Comparison of ENCODE assay signal across 20 cellular contexts in genomic region chr10:22673785-22674184, GRCh38. TPM values are rescaled to one million over a fixed set of nuclear protein-coding genes. Genes with fewer than 3 reads are reported as not detected.
DNase-seq lines count a peak whose midpoint lies in the region; ATAC-seq and TF ChIP-seq lines count a peak whose summit lies in the region.
"Had no signal": no experiment of that assay in that cellular context is flagged by ENCODE, and none has a peak within 500 bp of the region (broad histone marks: within the 10 kb centered on the region; RNA-seq: fewer than 3 reads in every experiment).

No MANE protein-coding gene starts in this region.

- no peak overlapping the region for H3K4me3 ChIP-seq in smooth muscle cell
- H3K4me3 ChIP-seq in hepatocyte = no peak overlapping the region
- H3K4me3 ChIP-seq: A549, pancreas, thoracic aorta had no signal

- TF ChIP-seq CTCF in smooth muscle cell (IDR thresholded peaks at IDR 0.05; ENCODE audit: borderline replicate concordance, insufficient read depth, poor library complexity, severe bottlenecking) = no peak
- no peak for TF ChIP-seq CTCF in hepatocyte (IDR thresholded peaks at IDR 0.05; ENCODE audit: poor library complexity)

- no peak overlapping the region for H3K9ac ChIP-seq in smooth muscle cell (ENCODE audit: low read depth)

- peaks cover 92% of the 10 kb centered on the region for H3K4me1 Mint-ChIP-seq in activated T-cell treated with anti-CD3 and anti-CD28 coated beads, Interleukin-2, amount 50 U/mL, for 24 hours (ENCODE audit: low read depth)
- peaks cover 92% of the 10 kb centered on the region for H3K4me1 Mint-ChIP-seq in activated T-cell treated with anti-CD3 and anti-CD28 coated beads, Interleukin-2, amount 50 U/mL, for 4 hours (ENCODE audit: low read depth)
- H3K4me1 Mint-ChIP-seq in T-helper 17 cell = peaks cover 72% of the 10 kb centered on the region
- H3K4me1 Mint-ChIP-seq in effector memory CD8-positive, alpha-beta T cell (ENCODE audit: low read depth in 2 of 2) = peaks cover 77 to 90% of the 10 kb centered on the region in 2 donors

- no peak overlapping the region for H3K4me3 Mint-ChIP-seq in activated T-cell treated with anti-CD3 and anti-CD28 coated beads, Interleukin-2, amount 50 U/mL, for 24 hours
- no peak overlapping the region for H3K4me3 Mint-ChIP-seq in activated T-cell treated with anti-CD3 and anti-CD28 coated beads, Interleukin-2, amount 50 U/mL, for 4 hours
- H3K4me3 Mint-ChIP-seq in T-helper 17 cell = peak overlapping the region; percentile 36
- H3K4me3 Mint-ChIP-seq in effector memory CD8-positive, alpha-beta T cell = peak overlapping the region; percentile 77 to 80

- H3K36me3 ChIP-seq in smooth muscle cell (ENCODE audit: low read depth) = no peaks in the 10 kb centered on the region
- no peaks in the 10 kb centered on the region for H3K36me3 ChIP-seq in hepatocyte (replicated peaks; ENCODE audit: insufficient read depth, low read depth)
- H3K36me3 ChIP-seq: pancreas, thoracic aorta had no signal

- no peak for ATAC-seq in activated T-cell treated with anti-CD3 and anti-CD28 coated beads, Interleukin-2, amount 50 U/mL, for 4 hours
- ATAC-seq in T-helper 17 cell = no peak
- ATAC-seq in effector memory CD8-positive, alpha-beta T cell (replicated peaks) = no peak
- ATAC-seq in HG03520 (IDR thresholded peaks at IDR 0.05; ENCODE audit: unreplicated experiment) = no peak
- ATAC-seq in GM19324 (IDR thresholded peaks at IDR 0.05; ENCODE audit: low FRiP score, unreplicated experiment) = no peak
- ATAC-seq: A549; activated naive CD4-positive, alpha-beta T cell treated with anti-CD3 and anti-CD28 coated beads, Interleukin-2, amount 50 U/mL, for 72 hours; left lobe of liver; right cardiac atrium had no signal

- peak overlapping the region; percentile 52 for H3K27ac Mint-ChIP-seq in activated T-cell treated with anti-CD3 and anti-CD28 coated beads, Interleukin-2, amount 50 U/mL, for 24 hours
- H3K27ac Mint-ChIP-seq in T-helper 17 cell = peak overlapping the region; percentile 90
- peak overlapping the region; percentile 93 to 94 for H3K27ac Mint-ChIP-seq in effector memory CD8-positive, alpha-beta T cell

- H3K9me2 ChIP-seq in hepatocyte (replicated peaks; ENCODE audit: insufficient read depth) = no peaks in the 10 kb centered on the region

- H3K9me3 ChIP-seq in T-helper 17 cell (ENCODE audit: control insufficient read depth, low read length, poor library complexity, severe bottlenecking) = no peaks in the 10 kb centered on the region
- no peaks in the 10 kb centered on the region for H3K9me3 ChIP-seq in smooth muscle cell (replicated peaks; ENCODE audit: low read depth)
- H3K9me3 ChIP-seq in hepatocyte (ENCODE audit: low read depth) = no peaks in the 10 kb centered on the region
- H3K9me3 ChIP-seq: A549, pancreas, thoracic aorta had no signal

- no peaks in the 10 kb centered on the region for H3K27me3 ChIP-seq in smooth muscle cell (ENCODE audit: low read depth)
- no peaks in the 10 kb centered on the region for H3K27me3 ChIP-seq in hepatocyte
- H3K27me3 ChIP-seq: pancreas had no signal

- no peaks in the 10 kb centered on the region for H3K27me3 Mint-ChIP-seq in activated T-cell treated with anti-CD3 and anti-CD28 coated beads, Interleukin-2, amount 50 U/mL, for 24 hours
- H3K27me3 Mint-ChIP-seq in activated T-cell treated with anti-CD3 and anti-CD28 coated beads, Interleukin-2, amount 50 U/mL, for 4 hours (ENCODE audit: low read depth) = no peaks in the 10 kb centered on the region
- no peaks in the 10 kb centered on the region for H3K27me3 Mint-ChIP-seq in T-helper 17 cell
- H3K27me3 Mint-ChIP-seq in effector memory CD8-positive, alpha-beta T cell = no peaks in the 10 kb centered on the region

- WGBS in smooth muscle cell (ENCODE audit: low lambda C conversion rate) = 97% methylated on average over 1 of the region's 1 CpG
- 95% methylated on average over 1 of the region's 1 CpG for WGBS in hepatocyte (ENCODE audit: low lambda C conversion rate, missing lambda C conversion rate)

- no peaks in the 10 kb centered on the region for H3K9me3 Mint-ChIP-seq in activated T-cell treated with anti-CD3 and anti-CD28 coated beads, Interleukin-2, amount 50 U/mL, for 24 hours
- H3K9me3 Mint-ChIP-seq in activated T-cell treated with anti-CD3 and anti-CD28 coated beads, Interleukin-2, amount 50 U/mL, for 4 hours = no peaks in the 10 kb centered on the region
- no peaks in the 10 kb centered on the region for H3K9me3 Mint-ChIP-seq in effector memory CD8-positive, alpha-beta T cell

- H3K27ac ChIP-seq in smooth muscle cell (ENCODE audit: low read depth) (peak overlapping the region; percentile 55), hepatocyte (no peak overlapping the region)
- H3K27ac ChIP-seq: A549, pancreas, thoracic aorta had no signal

- H3K36me3 Mint-ChIP-seq in activated T-cell treated with anti-CD3 and anti-CD28 coated beads, Interleukin-2, amount 50 U/mL, for 24 hours (ENCODE audit: low read depth) = peaks cover 20% of the 10 kb centered on the region
- peaks cover 6% of the 10 kb centered on the region for H3K36me3 Mint-ChIP-seq in activated T-cell treated with anti-CD3 and anti-CD28 coated beads, Interleukin-2, amount 50 U/mL, for 4 hours (ENCODE audit: insufficient read depth)
- no peaks in the 10 kb centered on the region for H3K36me3 Mint-ChIP-seq in T-helper 17 cell (ENCODE audit: low read depth)
- peaks cover 12% of the 10 kb centered on the region for H3K36me3 Mint-ChIP-seq in effector memory CD8-positive, alpha-beta T cell (ENCODE audit: insufficient read depth)

- H2AFZ ChIP-seq in smooth muscle cell (ENCODE audit: low read depth) (no peak overlapping the region), hepatocyte (no peak overlapping the region)

- peaks cover 55% of the 10 kb centered on the region for H3K79me2 ChIP-seq in smooth muscle cell (ENCODE audit: low read depth)
- peaks cover 76% of the 10 kb centered on the region for H3K79me2 ChIP-seq in hepatocyte

- peak overlapping the region; percentile 52 for H3K4me2 ChIP-seq in smooth muscle cell
- H3K4me2 ChIP-seq in hepatocyte = no peak overlapping the region
- H3K4me2 ChIP-seq: A549 had no signal

- H3F3A ChIP-seq in smooth muscle cell (ENCODE audit: low read depth) = peaks cover 8% of the 10 kb centered on the region

- no peaks in the 10 kb centered on the region for H3K4me1 ChIP-seq in smooth muscle cell (ENCODE audit: low read depth)
- H3K4me1 ChIP-seq in hepatocyte (ENCODE audit: insufficient read depth) = no peaks in the 10 kb centered on the region
- H3K4me1 ChIP-seq: pancreas had no signal

- no peak for DNase-seq in activated T-cell treated with anti-CD3 and anti-CD28 coated beads, Interleukin-2, amount 50 U/mL, for 24 hours
- no peak for DNase-seq in activated T-cell treated with anti-CD3 and anti-CD28 coated beads, Interleukin-2, amount 50 U/mL, for 4 hours
- no peak for DNase-seq in T-helper 17 cell
- DNase-seq in effector memory CD8-positive, alpha-beta T cell = no peak
- DNase-seq in smooth muscle cell (lab: John Stamatoyannopoulos, UW; ENCODE audit: unreplicated experiment) = no peak
- DNase-seq in hepatocyte (ENCODE audit: low spot score) = no peak
- DNase-seq: activated CD4-positive, alpha-beta T cell treated with anti-CD3 and anti-CD28 coated beads for 4 hours; C1 segment of cervical spinal cord; glutamatergic neuron; KG1; NCI-H774; pancreas; right cardiac atrium; stimulated activated CD4-positive, alpha-beta T cell treated with anti-CD3 and anti-CD28 coated beads, Interleukin-15, amount 100 ng/mL, for 24 hours had no signal

- peaks cover 7% of the 10 kb centered on the region for H4K20me1 ChIP-seq in smooth muscle cell (ENCODE audit: low read depth)
- no peaks in the 10 kb centered on the region for H4K20me1 ChIP-seq in hepatocyte (ENCODE audit: insufficient read depth, poor library complexity, severe bottlenecking)

RNA-seq across cellular contexts. Expression of gene PIP4K2A, which starts 40.6 kb away (rescaled TPM):
- 10 to 100 TPM; 64.3 to 79.2 (median 78.1) TPM for total RNA-seq in activated T-cell treated with anti-CD3 and anti-CD28 coated beads, Interleukin-2, amount 50 U/mL, for 4 hours
- total RNA-seq in T-helper 17 cell (100 to 1,000 TPM; 167 to 205 TPM), smooth muscle cell (8.9 and 13.7 TPM in 2 replicates), hepatocyte (20.5 and 31.1 TPM in 2 replicates)
- polyA plus RNA-seq in smooth muscle cell (7.5 and 7.9 TPM in 2 replicates), hepatocyte (15.1 and 16.5 TPM in 2 replicates)

Comparison
In these comparisons a context has a peak if more than half of its experiments do, and no peak if none do; other contexts are left out.
1. H3K4me3 Mint-ChIP-seq: peak in T-helper 17 cell (single experiment) and effector memory CD8-positive, alpha-beta T cell (2 of 2); none in activated T-cell treated with anti-CD3 and anti-CD28 coated beads, Interleukin-2, amount 50 U/mL, for 24 hours (single experiment) and activated T-cell treated with anti-CD3 and anti-CD28 coated beads, Interleukin-2, amount 50 U/mL, for 4 hours (single experiment).
2. Peak in every context shown above with its lines, with median percentiles within 50 percentile points of each other: H3K27ac Mint-ChIP-seq.